In genomic region chr2:122077114-122077513, GRCh38 we compare ENCODE assay signal across 27 cellular contexts.
DNase-seq lines count a peak whose midpoint lies in the region; ATAC-seq, FAIRE-seq and TF ChIP-seq lines count a peak whose summit lies in the region.
"Had no signal": no experiment of that assay in that cellular context is flagged by ENCODE, and none has a peak within 500 bp of the region (broad histone marks: within the 10 kb centered on the region; RNA-seq: fewer than 3 reads in every experiment).

No MANE protein-coding gene starts in this region.

- FAIRE-seq in K562 (lab: Jason Lieb, UNC) (no peak), urothelium cell line (lab: Jason Lieb, UNC) (peak; percentile 48)
- FAIRE-seq: A204.1, GM12878, GM19239 had no signal

- peaks cover 3% of the 10 kb centered on the region for H3K27me3 Mint-ChIP-seq in osteocyte (ENCODE audit: unreplicated experiment)
- no peaks in the 10 kb centered on the region for H3K27me3 Mint-ChIP-seq in activated CD8-positive, alpha-beta T cell treated with anti-CD3 and anti-CD28 coated beads, Interleukin-2, amount 10 ng/mL, durations not matched to agents 7 days and 5 days (ENCODE audit: low read depth)
- H3K27me3 Mint-ChIP-seq: CD4-positive, alpha-beta memory T cell; CD4-positive, CD25-positive, alpha-beta regulatory T cell had no signal

- TF ChIP-seq RAD21 in K562 (CRISPR knock-in tag; conservative IDR thresholded peaks at IDR 0.05 in 1 of 2, IDR thresholded peaks at IDR 0.05 in 1 of 2) = no peak

- CTCF ChIA-PET in K562 (lab: Yijun Ruan, JAX; ENCODE audit: low intra/inter-chr PET ratio) = no interaction called here
- CTCF ChIA-PET in activated CD8-positive, alpha-beta T cell treated with anti-CD3 and anti-CD28 coated beads, Interleukin-2, amount 10 ng/mL, durations not matched to agents 7 days and 5 days (lab: Charles Lee) = no interaction called here

- H3K9me3 Mint-ChIP-seq in osteocyte (ENCODE audit: unreplicated experiment) = no peaks in the 10 kb centered on the region
- no peaks in the 10 kb centered on the region for H3K9me3 Mint-ChIP-seq in activated CD8-positive, alpha-beta T cell treated with anti-CD3 and anti-CD28 coated beads, Interleukin-2, amount 10 ng/mL, durations not matched to agents 7 days and 5 days (ENCODE audit: insufficient read depth)
- H3K9me3 Mint-ChIP-seq: CD4-positive, alpha-beta memory T cell; CD4-positive, CD25-positive, alpha-beta regulatory T cell; CD8-positive, alpha-beta memory T cell had no signal

- ATAC-seq in K562 = no peak
- no peak for ATAC-seq in activated CD8-positive, alpha-beta T cell treated with anti-CD3 and anti-CD28 coated beads, Interleukin-2, amount 10 ng/mL, durations not matched to agents 7 days and 5 days
- no peak for ATAC-seq in GM21526 (IDR thresholded peaks at IDR 0.05; ENCODE audit: low FRiP score, unreplicated experiment)
- ATAC-seq: GM12878 had no signal

- H3K27ac ChIP-seq in K562 (ENCODE audit: extremely low read depth, low read depth, low read length) (no peak overlapping the region), esophagus muscularis mucosa (replicated peaks in 1 of 4) (no peak overlapping the region), sigmoid colon (no peak overlapping the region)
- H3K27ac ChIP-seq: BLaER1 had no signal

- H3K27me3 ChIP-seq in K562 (ENCODE audit: control insufficient read depth in 2 of 2, insufficient read depth in 2 of 2, low read length in 2 of 2) = peaks cover 3 to 6% of the 10 kb centered on the region in 2 experiments; a peak in 3 of 5 replicates
- H3K27me3 ChIP-seq in esophagus muscularis mucosa = no peaks in the 10 kb centered on the region
- no peaks in the 10 kb centered on the region for H3K27me3 ChIP-seq in sigmoid colon
- H3K27me3 ChIP-seq: BE2C, BLaER1 had no signal

- POLR2A ChIA-PET in K562 (lab: Yijun Ruan, JAX) = no interaction called here
- POLR2A ChIA-PET in activated CD8-positive, alpha-beta T cell treated with anti-CD3 and anti-CD28 coated beads, Interleukin-2, amount 10 ng/mL, durations not matched to agents 7 days and 5 days (lab: Charles Lee) = no interaction called here

- no peaks in the 10 kb centered on the region for H3K36me3 Mint-ChIP-seq in osteocyte (ENCODE audit: unreplicated experiment)
- H3K36me3 Mint-ChIP-seq in activated CD8-positive, alpha-beta T cell treated with anti-CD3 and anti-CD28 coated beads, Interleukin-2, amount 10 ng/mL, durations not matched to agents 7 days and 5 days (ENCODE audit: low read depth) = no peaks in the 10 kb centered on the region
- H3K36me3 Mint-ChIP-seq: CD14-positive monocyte; CD4-positive, alpha-beta memory T cell; CD4-positive, CD25-positive, alpha-beta regulatory T cell; CD8-positive, alpha-beta memory T cell had no signal

- no peaks in the 10 kb centered on the region for H3K9me3 ChIP-seq in K562 (replicated peaks; ENCODE audit: control insufficient read depth, insufficient read depth, low read depth, low read length)
- no peaks in the 10 kb centered on the region for H3K9me3 ChIP-seq in esophagus muscularis mucosa
- no peaks in the 10 kb centered on the region for H3K9me3 ChIP-seq in sigmoid colon
- H3K9me3 ChIP-seq: BE2C, BLaER1 had no signal

- no peaks in the 10 kb centered on the region for H4K20me1 ChIP-seq in K562 (replicated peaks; ENCODE audit: control insufficient read depth, insufficient read depth, low read length)
- H4K20me1 ChIP-seq: BLaER1 had no signal

- H3K4me3 ChIP-seq in K562 = no peak overlapping the region
- no peak overlapping the region for H3K4me3 ChIP-seq in esophagus muscularis mucosa
- no peak overlapping the region for H3K4me3 ChIP-seq in sigmoid colon
- H3K4me3 ChIP-seq: BLaER1, GM12878 had no signal

- no TSS peak for BruUV-seq in K562 (replicated peaks; lab: Mats Ljungman, UMichigan)

- H3K4me2 ChIP-seq in K562 (ENCODE audit: insufficient read depth, low read length) = no peak overlapping the region
- H3K4me2 ChIP-seq: BLaER1 had no signal

- TF ChIP-seq CTCF in K562 (IDR thresholded peaks at IDR 0.05 in 2 of 3, conservative IDR thresholded peaks at IDR 0.05 in 1 of 3; ENCODE audit: insufficient read depth in 2 of 3, low read depth in 1 of 3, low read length in 3 of 3) (no peak), esophagus muscularis mucosa (IDR thresholded peaks at IDR 0.05) (no peak), osteocyte (IDR thresholded peaks at IDR 0.05) (no peak), sigmoid colon (IDR thresholded peaks at IDR 0.05) (no peak)

- no peak overlapping the region for H3K4me3 Mint-ChIP-seq in osteocyte (ENCODE audit: unreplicated experiment)
- no peak overlapping the region for H3K4me3 Mint-ChIP-seq in activated CD8-positive, alpha-beta T cell treated with anti-CD3 and anti-CD28 coated beads, Interleukin-2, amount 10 ng/mL, durations not matched to agents 7 days and 5 days
- H3K4me3 Mint-ChIP-seq: CD14-positive monocyte; CD4-positive, alpha-beta memory T cell; CD4-positive, CD25-positive, alpha-beta regulatory T cell; CD8-positive, alpha-beta memory T cell had no signal

- intact Hi-C loops in K562 (cut with micrococcal nuclease) (no loop called here), esophagus muscularis mucosa (cut with DNase I) (no loop called here), sigmoid colon (cut with DNase I) (no loop called here)

- H3K9me1 ChIP-seq in K562 (ENCODE audit: control insufficient read depth, insufficient read depth, low read length) = no peaks in the 10 kb centered on the region

- WGBS in K562 (ENCODE audit: insufficient coverage, low coverage, missing lambda C conversion rate) = 0% methylated on average over 3 of the region's 3 CpGs
- WGBS in esophagus muscularis mucosa = 88% methylated on average over 3 of the region's 3 CpGs
- 93 to 95% methylated on average over 3 of the region's 3 CpGs for WGBS in sigmoid colon, 2 donors

- no peak for TF ChIP-seq EP300 in K562 (IDR thresholded peaks at IDR 0.05; ENCODE audit: low read length)
- no peak for TF ChIP-seq EP300 in esophagus muscularis mucosa (IDR thresholded peaks at IDR 0.05)
- no peak for TF ChIP-seq EP300 in sigmoid colon (IDR thresholded peaks at IDR 0.05)

- in situ Hi-C loops in K562 (cut with MboI) = no loop called here

- H3K36me3 ChIP-seq in K562 (ENCODE audit: control insufficient read depth, insufficient read depth, low read length) (no peaks in the 10 kb centered on the region), esophagus muscularis mucosa (no peaks in the 10 kb centered on the region), sigmoid colon (no peaks in the 10 kb centered on the region)
- H3K36me3 ChIP-seq: BE2C, BLaER1 had no signal

- no peaks in the 10 kb centered on the region for H3K4me1 ChIP-seq in K562 (replicated peaks in 1 of 2; ENCODE audit: control insufficient read depth in 2 of 2, insufficient read depth in 2 of 2, low read length in 2 of 2)
- H3K4me1 ChIP-seq in esophagus muscularis mucosa = no peaks in the 10 kb centered on the region
- H3K4me1 ChIP-seq in sigmoid colon = no peaks in the 10 kb centered on the region
- H3K4me1 ChIP-seq: BE2C had no signal

- no peaks in the 10 kb centered on the region for H3K4me1 Mint-ChIP-seq in osteocyte (ENCODE audit: unreplicated experiment)
- no peaks in the 10 kb centered on the region for H3K4me1 Mint-ChIP-seq in activated CD8-positive, alpha-beta T cell treated with anti-CD3 and anti-CD28 coated beads, Interleukin-2, amount 10 ng/mL, durations not matched to agents 7 days and 5 days (ENCODE audit: low read depth)
- H3K4me1 Mint-ChIP-seq: CD14-positive monocyte; CD4-positive, alpha-beta memory T cell; CD4-positive, CD25-positive, alpha-beta regulatory T cell; CD8-positive, alpha-beta memory T cell had no signal

- DNase-seq in K562 (ENCODE audit: extremely low read depth in 1 of 4, low spot score in 3 of 4) (no peak), esophagus muscularis mucosa (ENCODE audit: extremely low spot score) (peak; percentile 74), osteocyte (ENCODE audit: extremely low spot score, unreplicated experiment) (peak; percentile 42), urothelium cell line (ENCODE audit: low spot score) (no peak), sigmoid colon (no peak)
- DNase-seq in activated CD8-positive, alpha-beta T cell treated with anti-CD3 and anti-CD28 coated beads, Interleukin-2, amount 10 ng/mL, durations not matched to agents 7 days and 5 days = no peak
- DNase-seq: 8988T; ACHN; C1 segment of cervical spinal cord; CD4-positive, alpha-beta memory T cell; CD4-positive, CD25-positive, alpha-beta regulatory T cell; CD8-positive, alpha-beta memory T cell; COR-L47; DMS 273 treated with DMSO at 0.1 percent for 48 hours; DMS153; DMS53; DMS79; DND-41; EL; GDM1 had no signal

- no peak overlapping the region for H3K9ac ChIP-seq in K562 (ENCODE audit: insufficient read depth in 1 of 2, low read depth in 2 of 2, low read length in 2 of 2)
- H3K9ac ChIP-seq: BLaER1 had no signal

- no peaks in the 10 kb centered on the region for H3K79me2 ChIP-seq in K562 (ENCODE audit: control insufficient read depth, insufficient read depth, low read length)

- TF ChIP-seq POLR2A in K562 (conservative IDR thresholded peaks at IDR 0.05) (no peak), esophagus muscularis mucosa (IDR thresholded peaks at IDR 0.05; ENCODE audit: low read depth) (no peak), sigmoid colon (IDR thresholded peaks at IDR 0.05) (no peak)

- H2AFZ ChIP-seq in K562 (ENCODE audit: low read depth, low read length) = no peak overlapping the region

- H3K27ac Mint-ChIP-seq in osteocyte (ENCODE audit: unreplicated experiment) = no peak overlapping the region
- H3K27ac Mint-ChIP-seq in activated CD8-positive, alpha-beta T cell treated with anti-CD3 and anti-CD28 coated beads, Interleukin-2, amount 10 ng/mL, durations not matched to agents 7 days and 5 days = no peak overlapping the region
- H3K27ac Mint-ChIP-seq: CD4-positive, alpha-beta memory T cell; CD4-positive, CD25-positive, alpha-beta regulatory T cell; CD8-positive, alpha-beta memory T cell had no signal

TF ChIP-seq in K562, 482 proteins besides CTCF, POLR2A, EP300 and RAD21:
- TF ChIP-seq HDAC1 (IDR thresholded peaks at IDR 0.05) = no peak
- peak; percentile 77 for TF ChIP-seq RBM25 (IDR thresholded peaks at IDR 0.05; ENCODE audit: low read depth, low read length, severe bottlenecking)

Comparison
In these comparisons a context has a peak if more than half of its experiments do, and no peak if none do; other contexts are left out.
1. DNase-seq: peak in esophagus muscularis mucosa (single experiment) and osteocyte (single experiment); none in K562 (0 of 4), urothelium cell line (single experiment), sigmoid colon (single experiment) and activated CD8-positive, alpha-beta T cell treated with anti-CD3 and anti-CD28 coated beads, Interleukin-2, amount 10 ng/mL, durations not matched to agents 7 days and 5 days (single experiment).